8 cellular contexts compared by ENCODE assay signal in the genomic region with DNA sequence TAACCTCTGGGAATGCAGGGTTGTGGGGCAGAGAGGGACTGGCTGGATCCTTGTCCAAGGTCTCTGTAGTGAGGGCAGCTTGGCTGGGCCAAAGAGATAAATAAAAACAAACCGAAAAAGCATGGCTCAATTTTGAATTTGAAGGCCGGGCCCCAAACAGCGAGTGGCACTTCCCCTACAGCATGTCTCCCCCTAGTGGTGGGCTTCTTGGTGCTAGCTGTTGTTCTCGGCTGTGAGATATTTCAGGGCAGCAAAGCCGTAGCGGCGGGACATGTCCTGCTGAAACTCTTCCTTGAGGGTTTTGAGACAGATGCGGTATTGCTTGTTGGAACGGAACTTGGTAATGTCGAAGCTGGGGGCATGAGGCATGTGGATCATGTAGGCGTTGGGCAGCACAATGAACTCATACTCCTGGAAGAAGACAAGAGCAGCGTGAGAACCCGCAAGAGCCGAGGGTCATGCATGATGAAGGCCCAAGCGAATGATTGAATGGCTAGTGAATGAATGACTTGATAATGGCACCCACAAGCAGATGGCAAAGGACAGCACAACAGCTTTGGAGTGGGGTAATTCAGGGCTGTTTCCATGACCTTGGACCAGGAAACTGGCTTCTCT.
DNase-seq lines count a peak whose midpoint lies in the region; ATAC-seq, FAIRE-seq and TF ChIP-seq lines count a peak whose summit lies in the region.

No MANE protein-coding gene starts in this region.

- peaks cover 7% of the 10 kb centered on the region for H3K4me1 Mint-ChIP-seq in glutamatergic neuron (ENCODE audit: low read depth, unreplicated experiment)

- no peaks in the 10 kb centered on the region for H3K27me3 Mint-ChIP-seq in glutamatergic neuron (ENCODE audit: unreplicated experiment)

- no peaks in the 10 kb centered on the region for H3K9me3 Mint-ChIP-seq in glutamatergic neuron (ENCODE audit: unreplicated experiment)

- no peak overlapping the region for H3K27ac Mint-ChIP-seq in glutamatergic neuron (ENCODE audit: unreplicated experiment)

- peak; percentile 70 for TF ChIP-seq CTCF in glutamatergic neuron (IDR thresholded peaks at IDR 0.05; ENCODE audit: partially characterized antibody, unreplicated experiment)

- peak; percentile 52 for DNase-seq in stimulated activated CD4-positive, alpha-beta T cell treated with anti-CD3 and anti-CD28 coated beads, Interleukin-15, amount 100 ng/mL, for 24 hours
- no peak for DNase-seq in stimulated activated CD4-positive, alpha-beta T cell treated with anti-CD3 and anti-CD28 coated beads, Interleukin-4, amount 100 ng/mL, for 1 hour
- DNase-seq in OCI-M1 (lab: John Stamatoyannopoulos, UW): peak; percentile 36
- peak; percentile 38 for DNase-seq in glutamatergic neuron
- DNase-seq in urothelium cell line (ENCODE audit: low spot score): peak; percentile 32
- DNase-seq in middle frontal gyrus (ENCODE audit: extremely low spot score, low spot score): no peak

- no peak overlapping the region for H3K4me3 Mint-ChIP-seq in glutamatergic neuron (ENCODE audit: unreplicated experiment)

- peak; percentile 23 for FAIRE-seq in urothelium cell line (lab: Jason Lieb, UNC)

- no peaks in the 10 kb centered on the region for H3K36me3 Mint-ChIP-seq in glutamatergic neuron (ENCODE audit: unreplicated experiment)

- no peak for ATAC-seq in HG03378 (IDR thresholded peaks at IDR 0.05; ENCODE audit: unreplicated experiment)
- no peak for ATAC-seq in GM21529 (IDR thresholded peaks at IDR 0.05; ENCODE audit: unreplicated experiment)

Comparison
In these comparisons a context has a peak if more than half of its experiments do, and no peak if none do; other contexts are left out.
1. DNase-seq: peak in stimulated activated CD4-positive, alpha-beta T cell treated with anti-CD3 and anti-CD28 coated beads, Interleukin-15, amount 100 ng/mL, for 24 hours (single experiment), OCI-M1 (single experiment), glutamatergic neuron (single experiment) and urothelium cell line (single experiment); none in stimulated activated CD4-positive, alpha-beta T cell treated with anti-CD3 and anti-CD28 coated beads, Interleukin-4, amount 100 ng/mL, for 1 hour (single experiment) and middle frontal gyrus (single experiment).